ENCODE assay signal across 1 cellular context in the genomic region with DNA sequence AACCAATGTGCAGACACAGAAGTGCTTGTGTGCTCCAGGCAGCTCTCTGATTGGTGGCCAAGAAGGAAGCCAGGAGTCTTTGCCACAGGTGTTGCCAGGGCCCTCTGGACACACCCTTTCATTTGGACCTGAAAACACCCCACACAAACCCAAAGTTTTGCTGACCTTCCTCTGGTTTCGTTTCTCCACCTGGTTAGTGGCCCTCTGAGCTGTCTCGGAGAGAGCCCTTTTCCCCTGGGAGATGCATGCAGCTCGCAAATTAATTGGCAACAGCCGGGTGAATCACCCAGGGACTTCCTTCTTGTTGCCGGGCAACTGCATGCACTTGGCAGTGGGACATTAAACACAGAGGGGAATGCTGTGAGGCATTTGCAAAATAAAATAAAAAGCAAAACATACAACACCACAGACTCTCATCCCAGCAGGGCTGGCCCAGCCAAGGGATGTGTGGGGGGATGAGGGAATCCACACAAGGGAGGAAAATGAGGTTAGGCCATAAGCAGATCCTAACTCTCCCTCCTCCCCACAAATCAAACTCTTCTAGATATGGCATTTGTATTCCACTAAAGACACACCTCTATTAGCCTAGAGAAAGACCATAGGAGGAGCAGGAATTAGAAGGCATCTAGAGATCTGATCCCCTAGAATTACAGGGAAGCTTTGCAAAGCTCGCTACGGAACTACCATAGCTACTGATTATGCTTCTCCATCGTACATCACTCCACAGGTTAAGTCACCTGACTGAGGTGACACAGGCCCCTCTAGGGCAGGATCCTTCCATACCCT.
TF ChIP-seq lines count a peak whose summit lies in the region.

No MANE protein-coding gene starts in this region.

TF ChIP-seq in HEK293, 187 proteins besides CTCF, POLR2A, EP300 and RAD21 (continued from another document and continues in another):
- TF ChIP-seq, protein P1, sequence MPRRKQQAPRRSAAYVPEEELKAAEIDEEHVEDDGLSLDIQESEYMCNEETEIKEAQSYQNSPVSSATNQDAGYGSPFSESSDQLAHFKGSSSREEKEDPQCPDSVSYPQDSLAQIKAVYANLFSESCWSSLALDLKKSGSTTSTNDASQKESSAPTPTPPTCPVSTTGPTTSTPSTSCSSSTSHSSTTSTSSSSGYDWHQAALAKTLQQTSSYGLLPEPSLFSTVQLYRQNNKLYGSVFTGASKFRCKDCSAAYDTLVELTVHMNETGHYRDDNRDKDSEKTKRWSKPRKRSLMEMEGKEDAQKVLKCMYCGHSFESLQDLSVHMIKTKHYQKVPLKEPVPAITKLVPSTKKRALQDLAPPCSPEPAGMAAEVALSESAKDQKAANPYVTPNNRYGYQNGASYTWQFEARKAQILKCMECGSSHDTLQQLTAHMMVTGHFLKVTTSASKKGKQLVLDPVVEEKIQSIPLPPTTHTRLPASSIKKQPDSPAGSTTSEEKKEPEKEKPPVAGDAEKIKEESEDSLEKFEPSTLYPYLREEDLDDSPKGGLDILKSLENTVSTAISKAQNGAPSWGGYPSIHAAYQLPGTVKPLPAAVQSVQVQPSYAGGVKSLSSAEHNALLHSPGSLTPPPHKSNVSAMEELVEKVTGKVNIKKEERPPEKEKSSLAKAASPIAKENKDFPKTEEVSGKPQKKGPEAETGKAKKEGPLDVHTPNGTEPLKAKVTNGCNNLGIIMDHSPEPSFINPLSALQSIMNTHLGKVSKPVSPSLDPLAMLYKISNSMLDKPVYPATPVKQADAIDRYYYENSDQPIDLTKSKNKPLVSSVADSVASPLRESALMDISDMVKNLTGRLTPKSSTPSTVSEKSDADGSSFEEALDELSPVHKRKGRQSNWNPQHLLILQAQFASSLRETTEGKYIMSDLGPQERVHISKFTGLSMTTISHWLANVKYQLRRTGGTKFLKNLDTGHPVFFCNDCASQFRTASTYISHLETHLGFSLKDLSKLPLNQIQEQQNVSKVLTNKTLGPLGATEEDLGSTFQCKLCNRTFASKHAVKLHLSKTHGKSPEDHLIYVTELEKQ (tag by site-specific recombination; IDR thresholded peaks at IDR 0.05; ENCODE audit: borderline replicate concordance) = peak; percentile 51; the same call in 1 of the 2 replicates
- TF ChIP-seq ZNF560 (tag by site-specific recombination; IDR thresholded peaks at IDR 0.05; ENCODE audit: borderline replicate concordance) = no peak
- TF ChIP-seq MYNN (tag by site-specific recombination; IDR thresholded peaks at IDR 0.05; ENCODE audit: borderline replicate concordance) = peak; percentile 75; the same call in 1 of the 2 replicates
- TF ChIP-seq, protein P2, sequence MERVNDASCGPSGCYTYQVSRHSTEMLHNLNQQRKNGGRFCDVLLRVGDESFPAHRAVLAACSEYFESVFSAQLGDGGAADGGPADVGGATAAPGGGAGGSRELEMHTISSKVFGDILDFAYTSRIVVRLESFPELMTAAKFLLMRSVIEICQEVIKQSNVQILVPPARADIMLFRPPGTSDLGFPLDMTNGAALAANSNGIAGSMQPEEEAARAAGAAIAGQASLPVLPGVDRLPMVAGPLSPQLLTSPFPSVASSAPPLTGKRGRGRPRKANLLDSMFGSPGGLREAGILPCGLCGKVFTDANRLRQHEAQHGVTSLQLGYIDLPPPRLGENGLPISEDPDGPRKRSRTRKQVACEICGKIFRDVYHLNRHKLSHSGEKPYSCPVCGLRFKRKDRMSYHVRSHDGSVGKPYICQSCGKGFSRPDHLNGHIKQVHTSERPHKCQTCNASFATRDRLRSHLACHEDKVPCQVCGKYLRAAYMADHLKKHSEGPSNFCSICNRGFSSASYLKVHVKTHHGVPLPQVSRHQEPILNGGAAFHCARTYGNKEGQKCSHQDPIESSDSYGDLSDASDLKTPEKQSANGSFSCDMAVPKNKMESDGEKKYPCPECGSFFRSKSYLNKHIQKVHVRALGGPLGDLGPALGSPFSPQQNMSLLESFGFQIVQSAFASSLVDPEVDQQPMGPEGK (tag by site-specific recombination; IDR thresholded peaks at IDR 0.05) = peak; percentile 60
- TF ChIP-seq KLF1 (tag by site-specific recombination; IDR thresholded peaks at IDR 0.05) = peak; percentile 48; the same call in 1 of the 2 replicates
- TF ChIP-seq ZBTB21 (tag by site-specific recombination; IDR thresholded peaks at IDR 0.05) = no peak
- TF ChIP-seq, protein P3, sequence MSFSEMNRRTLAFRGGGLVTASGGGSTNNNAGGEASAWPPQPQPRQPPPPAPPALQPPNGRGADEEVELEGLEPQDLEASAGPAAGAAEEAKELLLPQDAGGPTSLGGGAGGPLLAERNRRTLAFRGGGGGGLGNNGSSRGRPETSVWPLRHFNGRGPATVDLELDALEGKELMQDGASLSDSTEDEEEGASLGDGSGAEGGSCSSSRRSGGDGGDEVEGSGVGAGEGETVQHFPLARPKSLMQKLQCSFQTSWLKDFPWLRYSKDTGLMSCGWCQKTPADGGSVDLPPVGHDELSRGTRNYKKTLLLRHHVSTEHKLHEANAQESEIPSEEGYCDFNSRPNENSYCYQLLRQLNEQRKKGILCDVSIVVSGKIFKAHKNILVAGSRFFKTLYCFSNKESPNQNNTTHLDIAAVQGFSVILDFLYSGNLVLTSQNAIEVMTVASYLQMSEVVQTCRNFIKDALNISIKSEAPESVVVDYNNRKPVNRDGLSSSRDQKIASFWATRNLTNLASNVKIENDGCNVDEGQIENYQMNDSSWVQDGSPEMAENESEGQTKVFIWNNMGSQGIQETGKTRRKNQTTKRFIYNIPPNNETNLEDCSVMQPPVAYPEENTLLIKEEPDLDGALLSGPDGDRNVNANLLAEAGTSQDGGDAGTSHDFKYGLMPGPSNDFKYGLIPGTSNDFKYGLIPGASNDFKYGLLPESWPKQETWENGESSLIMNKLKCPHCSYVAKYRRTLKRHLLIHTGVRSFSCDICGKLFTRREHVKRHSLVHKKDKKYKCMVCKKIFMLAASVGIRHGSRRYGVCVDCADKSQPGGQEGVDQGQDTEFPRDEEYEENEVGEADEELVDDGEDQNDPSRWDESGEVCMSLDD (tag by site-specific recombination; IDR thresholded peaks at IDR 0.05) = no peak
- TF ChIP-seq, protein P4, sequence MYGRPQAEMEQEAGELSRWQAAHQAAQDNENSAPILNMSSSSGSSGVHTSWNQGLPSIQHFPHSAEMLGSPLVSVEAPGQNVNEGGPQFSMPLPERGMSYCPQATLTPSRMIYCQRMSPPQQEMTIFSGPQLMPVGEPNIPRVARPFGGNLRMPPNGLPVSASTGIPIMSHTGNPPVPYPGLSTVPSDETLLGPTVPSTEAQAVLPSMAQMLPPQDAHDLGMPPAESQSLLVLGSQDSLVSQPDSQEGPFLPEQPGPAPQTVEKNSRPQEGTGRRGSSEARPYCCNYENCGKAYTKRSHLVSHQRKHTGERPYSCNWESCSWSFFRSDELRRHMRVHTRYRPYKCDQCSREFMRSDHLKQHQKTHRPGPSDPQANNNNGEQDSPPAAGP (tag by site-specific recombination; IDR thresholded peaks at IDR 0.05) = peak; percentile 98
- peak; percentile 81; the same call in 1 of the 2 replicates for TF ChIP-seq ZNF366 (tag by site-specific recombination; conservative IDR thresholded peaks at IDR 0.05)
- 0 out of 2 replicates have a peak, but pooled peaks have one; percentile 18 for TF ChIP-seq ZFP69B (tag by site-specific recombination; IDR thresholded peaks at IDR 0.05)
- peak; percentile 82 for TF ChIP-seq ZNF629 (tag by site-specific recombination; IDR thresholded peaks at IDR 0.05)
- TF ChIP-seq, protein P5, sequence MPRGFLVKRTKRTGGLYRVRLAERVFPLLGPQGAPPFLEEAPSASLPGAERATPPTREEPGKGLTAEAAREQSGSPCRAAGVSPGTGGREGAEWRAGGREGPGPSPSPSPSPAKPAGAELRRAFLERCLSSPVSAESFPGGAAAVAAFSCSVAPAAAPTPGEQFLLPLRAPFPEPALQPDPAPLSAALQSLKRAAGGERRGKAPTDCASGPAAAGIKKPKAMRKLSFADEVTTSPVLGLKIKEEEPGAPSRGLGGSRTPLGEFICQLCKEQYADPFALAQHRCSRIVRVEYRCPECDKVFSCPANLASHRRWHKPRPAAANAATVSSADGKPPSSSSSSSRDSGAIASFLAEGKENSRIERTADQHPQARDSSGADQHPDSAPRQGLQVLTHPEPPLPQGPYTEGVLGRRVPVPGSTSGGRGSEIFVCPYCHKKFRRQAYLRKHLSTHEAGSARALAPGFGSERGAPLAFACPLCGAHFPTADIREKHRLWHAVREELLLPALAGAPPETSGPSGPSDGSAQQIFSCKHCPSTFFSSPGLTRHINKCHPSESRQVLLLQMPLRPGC (tag by site-specific recombination; IDR thresholded peaks at IDR 0.05) = peak; percentile 75
- TF ChIP-seq ZNF837 (tag by site-specific recombination; IDR thresholded peaks at IDR 0.05) = no peak
- TF ChIP-seq, protein P6, sequence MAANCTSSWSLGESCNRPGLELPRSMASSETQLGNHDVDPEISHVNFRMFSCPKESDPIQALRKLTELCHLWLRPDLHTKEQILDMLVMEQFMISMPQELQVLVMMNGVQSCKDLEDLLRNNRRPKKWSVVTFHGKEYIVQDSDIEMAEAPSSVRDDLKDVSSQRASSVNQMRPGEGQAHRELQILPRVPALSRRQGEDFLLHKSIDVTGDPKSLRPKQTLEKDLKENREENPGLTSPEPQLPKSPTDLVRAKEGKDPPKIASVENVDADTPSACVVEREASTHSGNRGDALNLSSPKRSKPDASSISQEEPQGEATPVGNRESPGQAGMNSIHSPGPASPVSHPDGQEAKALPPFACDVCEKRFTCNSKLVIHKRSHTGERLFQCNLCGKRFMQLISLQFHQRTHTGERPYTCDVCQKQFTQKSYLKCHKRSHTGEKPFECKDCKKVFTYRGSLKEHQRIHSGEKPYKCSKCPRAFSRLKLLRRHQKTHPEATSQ (tag by site-specific recombination; IDR thresholded peaks at IDR 0.05) = no peak
- TF ChIP-seq, protein P7, sequence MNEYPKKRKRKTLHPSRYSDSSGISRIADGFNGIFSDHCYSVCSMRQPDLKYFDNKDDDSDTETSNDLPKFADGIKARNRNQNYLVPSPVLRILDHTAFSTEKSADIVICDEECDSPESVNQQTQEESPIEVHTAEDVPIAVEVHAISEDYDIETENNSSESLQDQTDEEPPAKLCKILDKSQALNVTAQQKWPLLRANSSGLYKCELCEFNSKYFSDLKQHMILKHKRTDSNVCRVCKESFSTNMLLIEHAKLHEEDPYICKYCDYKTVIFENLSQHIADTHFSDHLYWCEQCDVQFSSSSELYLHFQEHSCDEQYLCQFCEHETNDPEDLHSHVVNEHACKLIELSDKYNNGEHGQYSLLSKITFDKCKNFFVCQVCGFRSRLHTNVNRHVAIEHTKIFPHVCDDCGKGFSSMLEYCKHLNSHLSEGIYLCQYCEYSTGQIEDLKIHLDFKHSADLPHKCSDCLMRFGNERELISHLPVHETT (tag by site-specific recombination; IDR thresholded peaks at IDR 0.05) = peak; percentile 47
- peak; percentile 81 for TF ChIP-seq SCRT2 (tag by site-specific recombination; IDR thresholded peaks at IDR 0.05)
- TF ChIP-seq ZNF843 (tag by site-specific recombination; IDR thresholded peaks at IDR 0.05) = peak; percentile 86
- peak; percentile 92 for TF ChIP-seq GLIS1 (tag by site-specific recombination; IDR thresholded peaks at IDR 0.05)
- TF ChIP-seq WT1 (tag by site-specific recombination; IDR thresholded peaks at IDR 0.05) = peak; percentile 87
- peak; percentile 78; the same call in 1 of the 2 replicates for TF ChIP-seq ZNF10 (tag by site-specific recombination; IDR thresholded peaks at IDR 0.05)
- no peak for TF ChIP-seq KLF7 (tag by site-specific recombination; IDR thresholded peaks at IDR 0.05; ENCODE audit: borderline replicate concordance)
- no peak for TF ChIP-seq ZNF223 (tag by site-specific recombination; IDR thresholded peaks at IDR 0.05)
- TF ChIP-seq, protein P8, sequence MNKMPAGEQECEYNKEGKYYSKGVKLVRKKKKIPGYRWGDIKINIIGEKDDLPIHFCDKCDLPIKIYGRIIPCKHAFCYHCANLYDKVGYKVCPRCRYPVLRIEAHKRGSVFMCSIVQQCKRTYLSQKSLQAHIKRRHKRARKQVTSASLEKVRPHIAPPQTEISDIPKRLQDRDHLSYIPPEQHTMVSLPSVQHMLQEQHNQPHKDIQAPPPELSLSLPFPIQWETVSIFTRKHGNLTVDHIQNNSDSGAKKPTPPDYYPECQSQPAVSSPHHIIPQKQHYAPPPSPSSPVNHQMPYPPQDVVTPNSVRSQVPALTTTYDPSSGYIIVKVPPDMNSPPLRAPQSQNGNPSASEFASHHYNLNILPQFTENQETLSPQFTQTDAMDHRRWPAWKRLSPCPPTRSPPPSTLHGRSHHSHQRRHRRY (tag by site-specific recombination; IDR thresholded peaks at IDR 0.05) = no peak
- TF ChIP-seq, protein P9, sequence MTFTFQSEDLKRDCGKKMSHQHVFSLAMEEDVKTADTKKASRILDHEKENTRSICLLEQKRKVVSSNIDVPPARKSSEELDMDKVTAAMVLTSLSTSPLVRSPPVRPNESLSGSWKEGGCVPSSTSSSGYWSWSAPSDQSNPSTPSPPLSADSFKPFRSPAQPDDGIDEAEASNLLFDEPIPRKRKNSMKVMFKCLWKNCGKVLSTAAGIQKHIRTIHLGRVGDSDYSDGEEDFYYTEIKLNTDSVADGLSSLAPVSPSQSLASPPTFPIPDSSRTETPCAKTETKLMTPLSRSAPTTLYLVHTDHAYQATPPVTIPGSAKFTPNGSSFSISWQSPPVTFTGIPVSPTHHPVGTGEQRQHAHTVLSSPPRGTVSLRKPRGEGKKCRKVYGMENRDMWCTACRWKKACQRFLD (tag by site-specific recombination; IDR thresholded peaks at IDR 0.05) = no peak
- peak; percentile 73 for TF ChIP-seq FEZF1 (tag by site-specific recombination; IDR thresholded peaks at IDR 0.05)
- TF ChIP-seq, protein P10, sequence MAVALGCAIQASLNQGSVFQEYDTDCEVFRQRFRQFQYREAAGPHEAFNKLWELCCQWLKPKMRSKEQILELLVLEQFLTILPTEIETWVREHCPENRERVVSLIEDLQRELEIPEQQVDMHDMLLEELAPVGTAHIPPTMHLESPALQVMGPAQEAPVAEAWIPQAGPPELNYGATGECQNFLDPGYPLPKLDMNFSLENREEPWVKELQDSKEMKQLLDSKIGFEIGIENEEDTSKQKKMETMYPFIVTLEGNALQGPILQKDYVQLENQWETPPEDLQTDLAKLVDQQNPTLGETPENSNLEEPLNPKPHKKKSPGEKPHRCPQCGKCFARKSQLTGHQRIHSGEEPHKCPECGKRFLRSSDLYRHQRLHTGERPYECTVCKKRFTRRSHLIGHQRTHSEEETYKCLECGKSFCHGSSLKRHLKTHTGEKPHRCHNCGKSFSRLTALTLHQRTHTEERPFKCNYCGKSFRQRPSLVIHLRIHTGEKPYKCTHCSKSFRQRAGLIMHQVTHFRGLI (tag by site-specific recombination; IDR thresholded peaks at IDR 0.05) = peak; percentile 38; the same call in 1 of the 2 replicates
- TF ChIP-seq, protein P11, sequence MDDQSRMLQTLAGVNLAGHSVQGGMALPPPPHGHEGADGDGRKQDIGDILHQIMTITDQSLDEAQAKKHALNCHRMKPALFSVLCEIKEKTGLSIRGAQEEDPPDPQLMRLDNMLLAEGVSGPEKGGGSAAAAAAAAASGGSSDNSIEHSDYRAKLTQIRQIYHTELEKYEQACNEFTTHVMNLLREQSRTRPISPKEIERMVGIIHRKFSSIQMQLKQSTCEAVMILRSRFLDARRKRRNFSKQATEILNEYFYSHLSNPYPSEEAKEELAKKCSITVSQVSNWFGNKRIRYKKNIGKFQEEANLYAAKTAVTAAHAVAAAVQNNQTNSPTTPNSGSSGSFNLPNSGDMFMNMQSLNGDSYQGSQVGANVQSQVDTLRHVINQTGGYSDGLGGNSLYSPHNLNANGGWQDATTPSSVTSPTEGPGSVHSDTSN (CRISPR knock-in tag; IDR thresholded peaks at IDR 0.05) = no peak
